ENCODE assay signal across 19 cellular contexts in genomic region chr10:25063157-25063556, GRCh38. TPM values are rescaled to one million over a fixed set of nuclear protein-coding genes. Genes with fewer than 3 reads are reported as not detected.
A peak's percentile ranks its signal among the peaks of the same experiment; 100 is the strongest.
DNase-seq lines count a peak whose midpoint lies in the region; ATAC-seq, FAIRE-seq and TF ChIP-seq lines count a peak whose summit lies in the region.
"Had no signal": no experiment of that assay in that cellular context is flagged by ENCODE, and none has a peak within 500 bp of the region (broad histone marks: within the 10 kb centered on the region; RNA-seq: fewer than 3 reads in every experiment).

No MANE protein-coding gene starts in this region.

- no peak for TF ChIP-seq POLR2A in A549 (IDR thresholded peaks at IDR 0.05; ENCODE audit: low read length)

- H2AFZ ChIP-seq in keratinocyte (ENCODE audit: control insufficient read depth, low read length) = no peak overlapping the region

- intact Hi-C loops in activated T-helper 2 cell treated with anti-CD3 and anti-CD28 coated beads, Interferon-gamma antibody, Interleukin-2, Interleukin-4, amounts not matched to agents 10 μg/mL and 5 μg/mL and 100 μg/mL, durations not matched to agents 14 hours and 24 hours and 36 hours (cut with micrococcal nuclease) = loop anchor here (5.0 kb wide), 1 partner anchor 341 kb away; the partner anchor contains the start of gene ARHGAP21

- CTCF ChIA-PET in A549 (lab: Yijun Ruan, JAX) = interaction anchor here (4.4 kb wide), 1 partner anchor 18 kb away, joined by 23 read pairs; no protein-coding TSS in a partner anchor
- CTCF ChIA-PET in CD8-positive, alpha-beta memory T cell (lab: Charles Lee) = no interaction called here

- H3K4me3 ChIP-seq in A549 = no peak overlapping the region
- no peak overlapping the region for H3K4me3 ChIP-seq in CD8-positive, alpha-beta memory T cell (ENCODE audit: low read length)
- no peak overlapping the region for H3K4me3 ChIP-seq in keratinocyte (ENCODE audit: control insufficient read depth in 2 of 3, extremely low read depth in 1 of 3, insufficient read depth in 2 of 3, low read depth in 1 of 3, low read length in 3 of 3)
- H3K4me3 ChIP-seq: thyroid gland had no signal

- peaks cover 12 to 17% (median 14%) of the 10 kb centered on the region in 3 donors for H3K4me1 Mint-ChIP-seq in CD8-positive, alpha-beta memory T cell
- peaks cover 18% of the 10 kb centered on the region for H3K4me1 Mint-ChIP-seq in activated T-helper 2 cell treated with anti-CD3 and anti-CD28 coated beads, Interferon-gamma antibody, Interleukin-2, Interleukin-4, amounts not matched to agents 10 μg/mL and 5 μg/mL and 100 μg/mL, durations not matched to agents 14 hours and 24 hours and 36 hours (ENCODE audit: low read depth)

- peak overlapping the region; percentile 35 for H3K9ac ChIP-seq in keratinocyte (ENCODE audit: control insufficient read depth, extremely low read depth, insufficient read depth, low read length)

- H3K27ac ChIP-seq in A549 (peak overlapping the region; percentile 90 to 95), keratinocyte (ENCODE audit: control insufficient read depth, insufficient read depth, low read length) (peak overlapping the region; percentile 99)
- no peak overlapping the region for H3K27ac ChIP-seq in CD8-positive, alpha-beta memory T cell (ENCODE audit: low read depth, low read length)
- H3K27ac ChIP-seq: thyroid gland had no signal

- H3K9me3 ChIP-seq in A549 (no peaks in the 10 kb centered on the region), keratinocyte (ENCODE audit: control insufficient read depth, low read depth, low read length) (no peaks in the 10 kb centered on the region)
- no peaks in the 10 kb centered on the region for H3K9me3 ChIP-seq in CD8-positive, alpha-beta memory T cell (ENCODE audit: low read length)
- H3K9me3 ChIP-seq: thyroid gland had no signal

- H3K36me3 Mint-ChIP-seq in CD8-positive, alpha-beta memory T cell = peaks cover 0 to 3% (median 0%) of the 10 kb centered on the region in 3 donors
- H3K36me3 Mint-ChIP-seq in activated T-helper 2 cell treated with anti-CD3 and anti-CD28 coated beads, Interferon-gamma antibody, Interleukin-2, Interleukin-4, amounts not matched to agents 10 μg/mL and 5 μg/mL and 100 μg/mL, durations not matched to agents 14 hours and 24 hours and 36 hours (ENCODE audit: low read depth) = no peaks in the 10 kb centered on the region

- no peak for FAIRE-seq in A549 (lab: Jason Lieb, UNC)
- FAIRE-seq in keratinocyte (lab: Jason Lieb, UNC) = no peak
- FAIRE-seq: G401.6 had no signal

- H3K9me3 Mint-ChIP-seq in CD8-positive, alpha-beta memory T cell = no peaks in the 10 kb centered on the region
- H3K9me3 Mint-ChIP-seq in activated T-helper 2 cell treated with anti-CD3 and anti-CD28 coated beads, Interferon-gamma antibody, Interleukin-2, Interleukin-4, amounts not matched to agents 10 μg/mL and 5 μg/mL and 100 μg/mL, durations not matched to agents 14 hours and 24 hours and 36 hours = no peaks in the 10 kb centered on the region
- H3K9me3 Mint-ChIP-seq: activated T-cell treated with anti-CD3 and anti-CD28 coated beads, Interleukin-2, amount 50 U/mL, for 4 hours had no signal

- H3K9me1 ChIP-seq in keratinocyte (ENCODE audit: control insufficient read depth, extremely low read depth, insufficient read depth, low read length) = no peaks in the 10 kb centered on the region

- ATAC-seq in A549 = no peak
- no peak for ATAC-seq in GM18517 (IDR thresholded peaks at IDR 0.05; ENCODE audit: unreplicated experiment)
- ATAC-seq in GM19395 (IDR thresholded peaks at IDR 0.05; ENCODE audit: unreplicated experiment) = no peak

- no peaks in the 10 kb centered on the region for H3K79me2 ChIP-seq in keratinocyte (ENCODE audit: control insufficient read depth, insufficient read depth, low read length)

- H3K4me3 Mint-ChIP-seq in CD8-positive, alpha-beta memory T cell = peak overlapping the region in 4 of 7 donors; percentile 8 to 56 (median 12)
- no peak overlapping the region for H3K4me3 Mint-ChIP-seq in activated T-helper 2 cell treated with anti-CD3 and anti-CD28 coated beads, Interferon-gamma antibody, Interleukin-2, Interleukin-4, amounts not matched to agents 10 μg/mL and 5 μg/mL and 100 μg/mL, durations not matched to agents 14 hours and 24 hours and 36 hours (ENCODE audit: low read depth)
- H3K4me3 Mint-ChIP-seq: activated naive CD8-positive, alpha-beta T cell; activated T-cell treated with anti-CD3 and anti-CD28 coated beads, Interleukin-2, amount 50 U/mL, for 4 hours had no signal

- DNase-seq in A549 (ENCODE audit: low read depth in 1 of 2, low spot score in 1 of 2) = no peak
- no peak for DNase-seq in CD8-positive, alpha-beta memory T cell
- no peak for DNase-seq in activated T-helper 2 cell treated with anti-CD3 and anti-CD28 coated beads, Interferon-gamma antibody, Interleukin-2, Interleukin-4, amounts not matched to agents 10 μg/mL and 5 μg/mL and 100 μg/mL, durations not matched to agents 14 hours and 24 hours and 36 hours (ENCODE audit: low spot score)
- no peak for DNase-seq in keratinocyte (ENCODE audit: low read depth, low spot score)
- DNase-seq in NCI-H146 treated with DMSO at 0.1 percent for 48 hours (lab: John Stamatoyannopoulos, UW; ENCODE audit: unreplicated experiment) = no peak
- DNase-seq: cerebellar nuclear complex; retina; stimulated activated naive CD4-positive, alpha-beta T cell had no signal

- no peak for TF ChIP-seq RAD21 in A549 (conservative IDR thresholded peaks at IDR 0.05 in 1 of 2, IDR thresholded peaks at IDR 0.05 in 1 of 2)

- TF ChIP-seq EP300 in A549 (IDR thresholded peaks at IDR 0.05) = no peak

- dilution Hi-C loops in keratinocyte (cut with MboI; ENCODE audit: extremely low pct_ligation_motif_present, low sequenced_read_pairs) = no loop called here

- WGBS in A549 (ENCODE audit: missing lambda C conversion rate) = 95% methylated on average over 1 of the region's 1 CpG

- POLR2A ChIA-PET in A549 (lab: Yijun Ruan, JAX) = no interaction called here
- POLR2A ChIA-PET in CD8-positive, alpha-beta memory T cell (lab: Charles Lee) = no interaction called here

- H3K4me2 ChIP-seq in A549 = peak overlapping the region; percentile 85; the same call in 2 of the 3 replicates
- no peak overlapping the region for H3K4me2 ChIP-seq in keratinocyte (ENCODE audit: control insufficient read depth, extremely low read depth, insufficient read depth, low read depth, low read length)

- no peaks in the 10 kb centered on the region for H3K27me3 ChIP-seq in CD8-positive, alpha-beta memory T cell (ENCODE audit: insufficient read depth, low read length, poor library complexity, severe bottlenecking)
- H3K27me3 ChIP-seq in keratinocyte (ENCODE audit: control insufficient read depth, extremely low read depth, insufficient read depth, low read length) = no peaks in the 10 kb centered on the region
- H3K27me3 ChIP-seq: thyroid gland had no signal

- H4K20me1 ChIP-seq in keratinocyte (ENCODE audit: control insufficient read depth, extremely low read depth, insufficient read depth, low read length) = no peaks in the 10 kb centered on the region

- TF ChIP-seq CTCF in A549 (IDR thresholded peaks at IDR 0.05) (no peak), keratinocyte (optimal IDR thresholded peaks at IDR 0.05 in 1 of 3, IDR thresholded peaks at IDR 0.05 in 1 of 3, conservative IDR thresholded peaks at IDR 0.05 in 1 of 3; ENCODE audit: extremely low read depth in 1 of 3, insufficient read depth in 2 of 3, low read length in 3 of 3) (no peak)

- no peaks in the 10 kb centered on the region for H3K36me3 ChIP-seq in CD8-positive, alpha-beta memory T cell (ENCODE audit: insufficient read depth, low read length)
- no peaks in the 10 kb centered on the region for H3K36me3 ChIP-seq in keratinocyte (ENCODE audit: control insufficient read depth in 2 of 2, extremely low read depth in 1 of 2, insufficient read depth in 2 of 2, low read length in 2 of 2)
- H3K36me3 ChIP-seq: thyroid gland had no signal

- peaks cover 50% of the 10 kb centered on the region for H3K4me1 ChIP-seq in A549
- H3K4me1 ChIP-seq in CD8-positive, alpha-beta memory T cell (ENCODE audit: insufficient read depth, low read length) = no peaks in the 10 kb centered on the region
- peaks cover 35% of the 10 kb centered on the region for H3K4me1 ChIP-seq in keratinocyte (ENCODE audit: control insufficient read depth, extremely low read depth, insufficient read depth, low read length)
- H3K4me1 ChIP-seq: thyroid gland had no signal

- H3K27ac Mint-ChIP-seq in CD8-positive, alpha-beta memory T cell = peak overlapping the region in 3 of 8 donors; percentile 34 to 47 (median 38)
- H3K27ac Mint-ChIP-seq in activated T-helper 2 cell treated with anti-CD3 and anti-CD28 coated beads, Interferon-gamma antibody, Interleukin-2, Interleukin-4, amounts not matched to agents 10 μg/mL and 5 μg/mL and 100 μg/mL, durations not matched to agents 14 hours and 24 hours and 36 hours = peak overlapping the region; percentile 7
- H3K27ac Mint-ChIP-seq: activated naive CD8-positive, alpha-beta T cell had no signal

- peaks cover 2 to 4% of the 10 kb centered on the region in 2 donors for H3K27me3 Mint-ChIP-seq in CD8-positive, alpha-beta memory T cell
- H3K27me3 Mint-ChIP-seq in activated T-helper 2 cell treated with anti-CD3 and anti-CD28 coated beads, Interferon-gamma antibody, Interleukin-2, Interleukin-4, amounts not matched to agents 10 μg/mL and 5 μg/mL and 100 μg/mL, durations not matched to agents 14 hours and 24 hours and 36 hours (ENCODE audit: low read depth) = no peaks in the 10 kb centered on the region
- H3K27me3 Mint-ChIP-seq: activated naive CD8-positive, alpha-beta T cell had no signal

RNA-seq across cellular contexts. Expression of gene THNSL1, which starts 46.7 kb away (rescaled TPM):
- polyA plus RNA-seq in A549 (2011; rRNA removed) = 5.8 and 6.1 TPM in 2 replicates
- polyA plus RNA-seq in A549 (2012; cell fraction: cytosol; rRNA removed) = 1.0 and 1.1 TPM in 2 replicates
- polyA plus RNA-seq in A549 (2012; cell fraction: nucleus; rRNA removed) = 0.52 and 0.78 TPM in 2 replicates
- polyA plus RNA-seq in A549 (2017; fragmentation: RNase III; extraction: RNeasy Plus Mini Kit Qiagen cat#74134 plus additional on column Dnase treatment) = 4.8 to 5.2 TPM (median 5.1 TPM) in 3 replicates
- polyA minus RNA-seq in A549 (2011; rRNA and poly(A)+ RNA removed) = 1.8 and 2.3 TPM in 2 replicates
- 10 to 100 TPM in 1 of 2 experiments, 1 to 10 TPM in 1; 9.5 to 10.6 TPM for total RNA-seq in CD8-positive, alpha-beta memory T cell
- 4.1 TPM for polyA plus RNA-seq in CD8-positive, alpha-beta memory T cell
- total RNA-seq in activated T-helper 2 cell treated with anti-CD3 and anti-CD28 coated beads, Interferon-gamma antibody, Interleukin-2, Interleukin-4, amounts not matched to agents 10 μg/mL and 5 μg/mL and 100 μg/mL, durations not matched to agents 14 hours and 24 hours and 36 hours = 3.1 TPM in 2 replicates
- 1.8 to 4.1 TPM (median 2.2 TPM) in 3 replicates for polyA plus RNA-seq in keratinocyte
- 3.5 TPM for polyA plus RNA-seq in keratinocyte (2011; ENCODE audit: low read depth)
- 1.3 and 3.4 TPM in 2 replicates for polyA plus RNA-seq in keratinocyte (2011; cell fraction: cytosol; rRNA removed)
- polyA plus RNA-seq in keratinocyte (2011; cell fraction: nucleus; rRNA removed) = 2.7 and 3.2 TPM in 2 replicates
- polyA plus RNA-seq in keratinocyte (2012; ENCODE audit: low replicate concordance) = 2.3 and 2.8 TPM in 2 replicates
- polyA minus RNA-seq in keratinocyte = 0.49 to 2.2 TPM (median 1.7 TPM) in 3 replicates
- polyA minus RNA-seq in keratinocyte (2011; cell fraction: cytosol; rRNA and poly(A)+ RNA removed) = 1.5 TPM
- 1.5 and 2.3 TPM in 2 replicates for polyA minus RNA-seq in keratinocyte (2011; cell fraction: nucleus; rRNA and poly(A)+ RNA removed)

RNA-seq across cellular contexts. Expression of gene ENKUR, which starts 47.2 kb away (rescaled TPM):
- polyA plus RNA-seq in A549 (2011; rRNA removed) = 0.38 and 0.43 TPM in 2 replicates
- 0.04 and 0.05 TPM in 2 replicates for polyA plus RNA-seq in A549 (2012; cell fraction: cytosol; rRNA removed)
- polyA plus RNA-seq in A549 (2012; cell fraction: nucleus; rRNA removed) = 0.02 TPM in 1 of 2 replicates, not detected in the other
- 0.28 to 0.30 TPM (median 0.30 TPM) in 3 replicates for polyA plus RNA-seq in A549 (2017; fragmentation: RNase III; extraction: RNeasy Plus Mini Kit Qiagen cat#74134 plus additional on column Dnase treatment)
- 0.12 and 0.39 TPM in 2 replicates for polyA minus RNA-seq in A549 (2011; rRNA and poly(A)+ RNA removed)
- not detected for total RNA-seq in CD8-positive, alpha-beta memory T cell
- polyA plus RNA-seq in CD8-positive, alpha-beta memory T cell = not detected
- total RNA-seq in activated T-helper 2 cell treated with anti-CD3 and anti-CD28 coated beads, Interferon-gamma antibody, Interleukin-2, Interleukin-4, amounts not matched to agents 10 μg/mL and 5 μg/mL and 100 μg/mL, durations not matched to agents 14 hours and 24 hours and 36 hours = not detected in 2 replicates
- 0.03 TPM in 2 of 3 replicates, not detected in the other for polyA plus RNA-seq in keratinocyte
- polyA plus RNA-seq in keratinocyte (2011; ENCODE audit: low read depth) = not detected
- 0.01 TPM in 1 of 2 replicates, not detected in the other for polyA plus RNA-seq in keratinocyte (2011; cell fraction: cytosol; rRNA removed)
- 0.05 TPM in 2 replicates for polyA plus RNA-seq in keratinocyte (2011; cell fraction: nucleus; rRNA removed)
- 0.06 and 0.14 TPM in 2 replicates for polyA plus RNA-seq in keratinocyte (2012; ENCODE audit: low replicate concordance)
- not detected in 3 replicates for polyA minus RNA-seq in keratinocyte
- polyA minus RNA-seq in keratinocyte (2011; cell fraction: cytosol; rRNA and poly(A)+ RNA removed) = not detected
- polyA minus RNA-seq in keratinocyte (2011; cell fraction: nucleus; rRNA and poly(A)+ RNA removed) = 0.11 TPM in 1 of 2 replicates, not detected in the other
- total RNA-seq: activated T-cell treated with anti-CD3 and anti-CD28 coated beads, Interleukin-2, amount 50 U/mL, for 4 hours; HT-29; NCI-H460; OCI-LY7; omental fat pad had no signal
- polyA plus RNA-seq: naive thymus-derived CD4-positive, alpha-beta T cell had no signal
